Comparison of ENCODE assay signal across 10 cellular contexts in the genomic region with DNA sequence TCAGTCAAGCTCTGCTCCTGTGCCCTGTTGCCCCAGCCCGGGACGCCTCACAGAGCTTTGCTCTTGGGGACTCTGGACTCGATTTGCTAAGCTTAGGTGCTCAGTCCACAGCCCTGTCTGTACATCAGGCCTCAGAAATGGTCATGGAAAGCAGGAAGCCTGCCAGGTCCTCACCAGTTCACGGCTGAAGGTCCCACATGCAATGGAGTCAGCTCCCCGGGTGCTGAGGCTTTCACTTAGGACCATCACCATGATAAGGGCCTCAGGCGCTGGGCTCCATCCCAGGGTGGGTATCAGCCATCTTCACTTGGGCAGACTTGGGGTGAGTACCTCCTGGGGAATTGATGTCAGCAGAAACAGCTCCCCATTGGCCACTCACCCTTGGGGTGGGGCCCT. TPM values are rescaled to one million over a fixed set of nuclear protein-coding genes. Genes with fewer than 3 reads are reported as not detected.
DNase-seq lines count a peak whose midpoint lies in the region; ATAC-seq lines count a peak whose summit lies in the region.
"Had no signal": no experiment of that assay in that cellular context is flagged by ENCODE, and none has a peak within 500 bp of the region (broad histone marks: within the 10 kb centered on the region; RNA-seq: fewer than 3 reads in every experiment).

No MANE protein-coding gene starts in this region.

- POLR2A ChIA-PET in CD8-positive, alpha-beta memory T cell (lab: Charles Lee): interaction anchor here (0.8 to 2.9 kb wide), 4 partner anchors 9 to 59 kb away, joined by 3 to 18 read pairs (median 3); no protein-coding TSS in a partner anchor
- POLR2A ChIA-PET in activated CD4-positive, alpha-beta memory T cell treated with anti-CD3 and anti-CD28 coated beads for 36 hours (lab: Charles Lee): interaction anchor here (1.4 to 2.9 kb wide), 4 partner anchors 11 to 35 kb away, joined by 5 to 28 read pairs (median 6); no protein-coding TSS in a partner anchor

- H3K36me3 ChIP-seq in CD8-positive, alpha-beta memory T cell (ENCODE audit: insufficient read depth, low read length): peaks cover 4% of the 10 kb centered on the region
- H3K36me3 ChIP-seq: cardiac muscle cell had no signal

- peaks cover 0 to 61% (median 2%) of the 10 kb centered on the region in 3 donors for H3K36me3 Mint-ChIP-seq in CD8-positive, alpha-beta memory T cell
- peaks cover 28% of the 10 kb centered on the region for H3K36me3 Mint-ChIP-seq in activated CD4-positive, alpha-beta memory T cell treated with anti-CD3 and anti-CD28 coated beads for 36 hours
- H3K36me3 Mint-ChIP-seq in stimulated activated memory B cell treated with anti-CD40 and anti-IgM and Interleukin-4, amounts not matched to agents 10 μg/mL and 1 μg/mL and 100 μg/mL, for 72 hours: peaks cover 39% of the 10 kb centered on the region

- peak overlapping the region in 2 of 7 donors; percentile 39 to 81 for H3K4me3 Mint-ChIP-seq in CD8-positive, alpha-beta memory T cell
- H3K4me3 Mint-ChIP-seq in activated CD4-positive, alpha-beta memory T cell treated with anti-CD3 and anti-CD28 coated beads for 36 hours: no peak overlapping the region
- H3K4me3 Mint-ChIP-seq in stimulated activated memory B cell treated with anti-CD40 and anti-IgM and Interleukin-4, amounts not matched to agents 10 μg/mL and 1 μg/mL and 100 μg/mL, for 72 hours: no peak overlapping the region

- H3K27me3 Mint-ChIP-seq in CD8-positive, alpha-beta memory T cell: no peaks in the 10 kb centered on the region
- H3K27me3 Mint-ChIP-seq in activated CD4-positive, alpha-beta memory T cell treated with anti-CD3 and anti-CD28 coated beads for 36 hours: no peaks in the 10 kb centered on the region
- H3K27me3 Mint-ChIP-seq in stimulated activated memory B cell treated with anti-CD40 and anti-IgM and Interleukin-4, amounts not matched to agents 10 μg/mL and 1 μg/mL and 100 μg/mL, for 72 hours: no peaks in the 10 kb centered on the region

- H3K4me1 ChIP-seq in CD8-positive, alpha-beta memory T cell (ENCODE audit: insufficient read depth, low read length): peaks cover 98% of the 10 kb centered on the region

- peak; percentile 19 for ATAC-seq in left lobe of liver
- no peak for ATAC-seq in stimulated activated memory B cell treated with anti-CD40 and anti-IgM and Interleukin-4, amounts not matched to agents 10 μg/mL and 1 μg/mL and 100 μg/mL, for 72 hours

- DNase-seq in CD8-positive, alpha-beta memory T cell: peak in 1 of 5 donors; percentile 34
- no peak for DNase-seq in activated CD4-positive, alpha-beta memory T cell treated with anti-CD3 and anti-CD28 coated beads for 36 hours
- no peak for DNase-seq in left lobe of liver (ENCODE audit: low spot score)
- no peak for DNase-seq in AG08396 (ENCODE audit: low spot score)
- no peak for DNase-seq in HPDE6-E6E7 (ENCODE audit: extremely low spot score)
- no peak for DNase-seq in HK-2 (ENCODE audit: unreplicated experiment)
- DNase-seq: NCI-H226; stimulated activated CD4-positive, alpha-beta T cell treated with anti-CD3 and anti-CD28 coated beads, Interleukin-12 subunit alpha, Interleukin-12 subunit beta, amount 100 ng/mL, for 4 hours had no signal

- peaks cover 95 to 100% (median 99%) of the 10 kb centered on the region in 3 donors for H3K4me1 Mint-ChIP-seq in CD8-positive, alpha-beta memory T cell
- H3K4me1 Mint-ChIP-seq in activated CD4-positive, alpha-beta memory T cell treated with anti-CD3 and anti-CD28 coated beads for 36 hours (ENCODE audit: low read depth): peaks cover 97% of the 10 kb centered on the region
- H3K4me1 Mint-ChIP-seq in stimulated activated memory B cell treated with anti-CD40 and anti-IgM and Interleukin-4, amounts not matched to agents 10 μg/mL and 1 μg/mL and 100 μg/mL, for 72 hours: peaks cover 94% of the 10 kb centered on the region

- H3K27me3 ChIP-seq in CD8-positive, alpha-beta memory T cell (ENCODE audit: insufficient read depth, low read length, poor library complexity, severe bottlenecking): no peaks in the 10 kb centered on the region
- H3K27me3 ChIP-seq: cardiac muscle cell had no signal

- CTCF ChIA-PET in CD8-positive, alpha-beta memory T cell (lab: Charles Lee): interaction anchor here (1.5 to 15.2 kb wide), 9 partner anchors 10 to 79 kb away, joined by 4 to 312 read pairs (median 8); no protein-coding TSS in a partner anchor
- CTCF ChIA-PET in activated CD4-positive, alpha-beta memory T cell treated with anti-CD3 and anti-CD28 coated beads for 36 hours (lab: Charles Lee): interaction anchor here (0.6 to 4.0 kb wide), 12 partner anchors 10 to 59 kb away, joined by 3 to 46 read pairs (median 4); no protein-coding TSS in a partner anchor

- H3K4me3 ChIP-seq in CD8-positive, alpha-beta memory T cell (ENCODE audit: low read length): no peak overlapping the region
- H3K4me3 ChIP-seq: cardiac muscle cell had no signal

- H3K27ac ChIP-seq in CD8-positive, alpha-beta memory T cell (ENCODE audit: low read depth, low read length): no peak overlapping the region
- H3K27ac ChIP-seq: cardiac muscle cell had no signal

- peak overlapping the region; percentile 62 to 98 (median 94) for H3K27ac Mint-ChIP-seq in CD8-positive, alpha-beta memory T cell
- H3K27ac Mint-ChIP-seq in activated CD4-positive, alpha-beta memory T cell treated with anti-CD3 and anti-CD28 coated beads for 36 hours: peak overlapping the region; percentile 95
- peak overlapping the region; percentile 100 for H3K27ac Mint-ChIP-seq in stimulated activated memory B cell treated with anti-CD40 and anti-IgM and Interleukin-4, amounts not matched to agents 10 μg/mL and 1 μg/mL and 100 μg/mL, for 72 hours

- intact Hi-C loops in activated CD4-positive, alpha-beta memory T cell treated with anti-CD3 and anti-CD28 coated beads for 36 hours (cut with micrococcal nuclease): no loop called here

- H3K9me3 Mint-ChIP-seq in CD8-positive, alpha-beta memory T cell: no peaks in the 10 kb centered on the region
- no peaks in the 10 kb centered on the region for H3K9me3 Mint-ChIP-seq in activated CD4-positive, alpha-beta memory T cell treated with anti-CD3 and anti-CD28 coated beads for 36 hours
- no peaks in the 10 kb centered on the region for H3K9me3 Mint-ChIP-seq in stimulated activated memory B cell treated with anti-CD40 and anti-IgM and Interleukin-4, amounts not matched to agents 10 μg/mL and 1 μg/mL and 100 μg/mL, for 72 hours

- H3K9me3 ChIP-seq in CD8-positive, alpha-beta memory T cell (ENCODE audit: low read length): no peaks in the 10 kb centered on the region

RNA-seq across cellular contexts. Expression of gene FAM53B, which starts 37.7 kb away (rescaled TPM):
- 10 to 100 TPM; 28.8 to 29.2 TPM for total RNA-seq in CD8-positive, alpha-beta memory T cell
- polyA plus RNA-seq in CD8-positive, alpha-beta memory T cell: 41.6 TPM
- total RNA-seq in activated CD4-positive, alpha-beta memory T cell treated with anti-CD3 and anti-CD28 coated beads for 36 hours: 10 to 100 TPM; 25.3 to 25.5 TPM
- 5.7 TPM for total RNA-seq in left lobe of liver
